ENCODE assay signal across 1 cellular context in genomic region chr2:152467677-152468406, GRCh38.
TF ChIP-seq lines count a peak whose summit lies in the region.

No MANE protein-coding gene starts in this region.

TF ChIP-seq in IMR-90, 13 proteins besides CTCF, POLR2A, EP300 and RAD21 (continued from another document):
- TF ChIP-seq MXI1 (IDR thresholded peaks at IDR 0.05; ENCODE audit: borderline replicate concordance, low read depth, low read length), result no peak
- TF ChIP-seq CHD1 (IDR thresholded peaks at IDR 0.05; ENCODE audit: low read depth, low read length), result no peak
- no peak for TF ChIP-seq FOS (IDR thresholded peaks at IDR 0.05; ENCODE audit: low read depth, low read length)
- no peak for TF ChIP-seq MAFK (IDR thresholded peaks at IDR 0.05; ENCODE audit: low read depth, low read length)
